8 cellular contexts compared by ENCODE assay signal in genomic region chr22:20916916-20917810, GRCh38. TPM values are rescaled to one million over a fixed set of nuclear protein-coding genes. Genes with fewer than 3 reads are reported as not detected.
DNase-seq lines count a peak whose midpoint lies in the region; FAIRE-seq and TF ChIP-seq lines count a peak whose summit lies in the region.

CRKL (plus strand) TSS chr22:20917407; CDS start chr22:20917935, 528 bp downstream.

- DNase-seq in H9, result peak; percentile 98
- DNase-seq in M059J (ENCODE audit: low read depth), result peak; percentile 94
- peak; percentile 92 to 95 for DNase-seq in SHP77 (lab: John Stamatoyannopoulos, UW)
- peak; percentile 99 for DNase-seq in activated effector memory CD4-positive, alpha-beta T cell treated with anti-CD3 and anti-CD28 coated beads, Interleukin-2, amount 50 U/mL, for 16 hours
- DNase-seq in fibroblast of villous mesenchyme (ENCODE audit: low read depth), result peak; percentile 97
- DNase-seq in neural crest cell (ENCODE audit: low read depth, low spot score), result peak; percentile 96

- H3K23me2 ChIP-seq in H9 (ENCODE audit: insufficient read length, low read depth, low read length, poor library complexity, severe bottlenecking), result peaks cover 11% of the 10 kb centered on the region

- H3K36me3 ChIP-seq in stomach smooth muscle (ENCODE audit: control insufficient read depth in 2 of 2, insufficient read depth in 2 of 2, low read length in 2 of 2), result no peaks in the 10 kb centered on the region

- H3K4me1 Mint-ChIP-seq in H9, result peaks cover 26 to 29% of the 10 kb centered on the region in 2 experiments
- H3K4me1 Mint-ChIP-seq in neural crest cell, result peaks cover 33% of the 10 kb centered on the region

- peak within 1 kb of the TSS; percentile 97 for H3K18ac ChIP-seq in H9 (ENCODE audit: insufficient read length, low read depth, low read length)

- peak within 1 kb of the TSS; percentile 96 for H3K4me3 ChIP-seq in fibroblast of villous mesenchyme (ENCODE audit: low read depth, low read length)
- H3K4me3 ChIP-seq in stomach smooth muscle (ENCODE audit: low read length in 2 of 2), result peak within 1 kb of the TSS; percentile 76 to 97

- H3K9ac ChIP-seq in H9 (ENCODE audit: extremely low read depth, insufficient read length, low read length), result peak within 1 kb of the TSS; percentile 92
- peak within 1 kb of the TSS; percentile 74 to 87 for H3K9ac ChIP-seq in stomach smooth muscle (ENCODE audit: low read length in 2 of 2)

- H3K4me1 ChIP-seq in H9 (ENCODE audit: insufficient read depth, low read length) (peaks cover 3% of the 10 kb centered on the region; the same call in 1 of the 2 replicates), stomach smooth muscle (ENCODE audit: control insufficient read depth, insufficient read depth, low read length) (peaks cover 15% of the 10 kb centered on the region)

- H2BK15ac ChIP-seq in H9 (ENCODE audit: low read depth, low read length), result no peak within 1 kb of the TSS

- H3K4me2 ChIP-seq in H9 (ENCODE audit: insufficient read depth, insufficient read length, low read length), result peak within 1 kb of the TSS; percentile 99

- H3K4ac ChIP-seq in H9 (ENCODE audit: low read depth, low read length), result peak within 1 kb of the TSS; percentile 2; the same call in 1 of the 2 replicates

- H3K4me3 Mint-ChIP-seq in H9 (peak within 1 kb of the TSS; percentile 98 to 99), neural crest cell (peak within 1 kb of the TSS; percentile 99)

- TF ChIP-seq CTCF in H9 (conservative IDR thresholded peaks at IDR 0.05) (peak; percentile 96), fibroblast of villous mesenchyme (IDR thresholded peaks at IDR 0.05; ENCODE audit: insufficient read depth, low read depth, low read length) (peak; percentile 93), neural crest cell (conservative IDR thresholded peaks at IDR 0.05) (peak; percentile 99)

- peak within 1 kb of the TSS; percentile 95 to 99 (median 98) for H3K27ac Mint-ChIP-seq in H9
- peak within 1 kb of the TSS; percentile 95 for H3K27ac Mint-ChIP-seq in neural crest cell (ENCODE audit: unreplicated experiment)

- FAIRE-seq in G401.6 (lab: Jason Lieb, UNC), result peak; percentile 78

- no peak within 1 kb of the TSS for H2BK120ac ChIP-seq in H9 (ENCODE audit: low read depth, low read length, poor library complexity, severe bottlenecking)

- H3K9me3 ChIP-seq in H9 (ENCODE audit: control insufficient read depth, low read depth, low read length), result no peaks in the 10 kb centered on the region
- no peaks in the 10 kb centered on the region for H3K9me3 ChIP-seq in stomach smooth muscle (ENCODE audit: control insufficient read depth in 2 of 2, low read length in 2 of 2)

- H2BK20ac ChIP-seq in H9 (ENCODE audit: low read depth, low read length, poor library complexity, severe bottlenecking), result no peak within 1 kb of the TSS

- no peaks in the 10 kb centered on the region for H4K20me1 ChIP-seq in H9 (ENCODE audit: control insufficient read depth, insufficient read depth, insufficient read length)

- peak within 1 kb of the TSS; percentile 96 for H3K14ac ChIP-seq in H9 (ENCODE audit: insufficient read depth, low read length)

- peaks cover 0 to 2% of the 10 kb centered on the region in 2 experiments; a peak in 3 of 5 replicates for H3K9me3 Mint-ChIP-seq in H9
- no peaks in the 10 kb centered on the region for H3K9me3 Mint-ChIP-seq in neural crest cell

- H2BK5ac ChIP-seq in H9 (ENCODE audit: insufficient read length, low read length), result peak within 1 kb of the TSS; percentile 43

- H4K91ac ChIP-seq in H9 (ENCODE audit: insufficient read length, low read depth, low read length), result peak within 1 kb of the TSS; percentile 84

- H2BK12ac ChIP-seq in H9 (ENCODE audit: insufficient read length, low read depth, low read length), result no peak within 1 kb of the TSS

- peak within 1 kb of the TSS; percentile 60 for H2AFZ ChIP-seq in H9 (ENCODE audit: low read length)

- no peaks in the 10 kb centered on the region for H3K27me3 ChIP-seq in H9 (ENCODE audit: insufficient read depth, low read length)
- no peaks in the 10 kb centered on the region for H3K27me3 ChIP-seq in stomach smooth muscle (ENCODE audit: control insufficient read depth in 1 of 2, insufficient read depth in 2 of 2, low read length in 2 of 2)

- no peaks in the 10 kb centered on the region for H3K79me1 ChIP-seq in H9 (ENCODE audit: insufficient read depth, low read depth, low read length, poor library complexity, severe bottlenecking)

- peaks cover 37% of the 10 kb centered on the region for H3K79me2 ChIP-seq in H9 (ENCODE audit: insufficient read depth, low read length)

- peak within 1 kb of the TSS; percentile 1 for H3T11ph ChIP-seq in H9 (ENCODE audit: low read length)

- no CpG with 5 or more reads among the region's 92 CpGs for whole genome bisulfite sequencing in H9 (ENCODE audit: extremely low coverage, insufficient read length, low lambda C conversion rate)

- H2AK5ac ChIP-seq in H9 (ENCODE audit: insufficient read length, low read length), result no peak within 1 kb of the TSS

- H3K27me3 Mint-ChIP-seq in H9 (ENCODE audit: low read depth) (no peaks in the 10 kb centered on the region), neural crest cell (ENCODE audit: low read depth) (no peaks in the 10 kb centered on the region)

- no peak within 1 kb of the TSS for H4K8ac ChIP-seq in H9 (replicated peaks; ENCODE audit: insufficient read length, low read depth, low read length)

- H3K36me3 Mint-ChIP-seq in H9 (ENCODE audit: insufficient read depth in 1 of 3, low read depth in 3 of 3) (peaks cover 10 to 27% (median 17%) of the 10 kb centered on the region in 3 experiments), neural crest cell (ENCODE audit: low read depth) (peaks cover 7% of the 10 kb centered on the region)

- peak within 1 kb of the TSS; percentile 11 for H4K5ac ChIP-seq in H9 (ENCODE audit: insufficient read length, low read depth, low read length)

- H3K56ac ChIP-seq in H9 (ENCODE audit: insufficient read length, low read depth, low read length), result no peak within 1 kb of the TSS

- no peak within 1 kb of the TSS for H3K23ac ChIP-seq in H9 (ENCODE audit: insufficient read length, low read depth, low read length)

- H3K27ac ChIP-seq in H9 (ENCODE audit: insufficient read length, low read depth, low read length) (peak within 1 kb of the TSS; percentile 71), stomach smooth muscle (ENCODE audit: low read length) (peak within 1 kb of the TSS; percentile 86)

RNA-seq across cellular contexts. Expression of gene CRKL, which starts in this region (rescaled TPM):
- total RNA-seq in H9 (2021) (105 and 106 TPM in 2 replicates), fibroblast of villous mesenchyme (40.3 and 57.4 TPM in 2 replicates), neural crest cell (102 and 107 TPM in 2 replicates)
- 32.8 and 43.9 TPM in 2 replicates for total RNA-seq in M059J (2014; rRNA removed; shearing (Covaris generic))

Comparison
In these comparisons a context has a peak if more than half of its experiments do, and no peak if none do; other contexts are left out.
1. Peak in every context shown above with its lines: DNase-seq, H3K4me3 ChIP-seq and H3K27ac ChIP-seq.